ENCODE assay signal across 23 cellular contexts in genomic region chr16:8517280-8517679, GRCh38.
DNase-seq lines count a peak whose midpoint lies in the region; ATAC-seq and FAIRE-seq lines count a peak whose summit lies in the region.
"Had no signal": no experiment of that assay in that cellular context is flagged by ENCODE, and none has a peak within 500 bp of the region (broad histone marks: within the 10 kb centered on the region; RNA-seq: fewer than 3 reads in every experiment).

No MANE protein-coding gene starts in this region.

- H3K27ac ChIP-seq in small intestine (ENCODE audit: low read depth in 1 of 2, low read length in 1 of 2) = no peak overlapping the region
- H3K27ac ChIP-seq: 22Rv1; A549; BLaER1 treated with 17β-estradiol and CSF1 and Interleukin-3, amounts not matched to agents 10 nM and 100 nM; C4-2B had no signal

- DNase-seq in HT-29 (ENCODE audit: low spot score) (peak; percentile 25), left colon (no peak), mucosa of gallbladder (ENCODE audit: low spot score) (peak; percentile 60), small intestine (peak; percentile 56), NCI-H345 treated with DMSO at 0.1 percent for 48 hours (lab: John Stamatoyannopoulos, UW; ENCODE audit: unreplicated experiment) (no peak), NCI-H2107 treated with DMSO at 0.1 percent for 48 hours (lab: John Stamatoyannopoulos, UW; ENCODE audit: unreplicated experiment) (no peak), hypothalamus (lab: John Stamatoyannopoulos, UW) (no peak)
- DNase-seq: AML-193; Caco-2; Calu3; CD4-positive, alpha-beta T cell; CD8-positive, alpha-beta T cell; DMS79 treated with DMSO at 0.1 percent for 48 hours; GF-D8 had no signal

- H3K9me3 ChIP-seq in small intestine (ENCODE audit: control insufficient read depth, low read depth) = no peaks in the 10 kb centered on the region
- H3K9me3 ChIP-seq: A549, Caco-2 had no signal

- H3K36me3 ChIP-seq in small intestine (ENCODE audit: control insufficient read depth in 2 of 2, insufficient read depth in 2 of 2, low read length in 2 of 2) = no peaks in the 10 kb centered on the region
- H3K36me3 ChIP-seq: BLaER1 treated with 17β-estradiol and CSF1 and Interleukin-3, amounts not matched to agents 10 nM and 100 nM had no signal

- peak; percentile 71 for ATAC-seq in left colon
- no peak for ATAC-seq in GM21825 (IDR thresholded peaks at IDR 0.05; ENCODE audit: unreplicated experiment)
- ATAC-seq: A549; CD8-positive, alpha-beta T cell had no signal

- 36 to 64% (median 42%) methylated on average over 4 of the region's 4 CpGs for WGBS in small intestine, 3 donors

- FAIRE-seq in small intestine (lab: Jason Lieb, UNC) = no peak
- FAIRE-seq: A549, D721Med, G401.6, GM12891, GM18507 had no signal

- no peaks in the 10 kb centered on the region for H3K27me3 ChIP-seq in small intestine (ENCODE audit: control insufficient read depth in 2 of 2, insufficient read depth in 2 of 2, low read length in 2 of 2)
- H3K27me3 ChIP-seq: BLaER1 treated with 17β-estradiol and CSF1 and Interleukin-3, amounts not matched to agents 10 nM and 100 nM had no signal

- intact Hi-C loops in left colon (cut with DNase I, micrococcal nuclease) = no loop called here

- H3K4me3 ChIP-seq in small intestine (ENCODE audit: low read depth in 1 of 2, low read length in 2 of 2) = no peak overlapping the region
- H3K4me3 ChIP-seq: A549; BLaER1 treated with 17β-estradiol and CSF1 and Interleukin-3, amounts not matched to agents 10 nM and 100 nM had no signal

- no peaks in the 10 kb centered on the region for H3K4me1 ChIP-seq in small intestine (ENCODE audit: control insufficient read depth in 2 of 2, insufficient read depth in 1 of 2, low read depth in 1 of 2, low read length in 1 of 2)
- H3K4me1 ChIP-seq: A549, Caco-2 had no signal

Comparison
In these comparisons a context has a peak if more than half of its experiments do, and no peak if none do; other contexts are left out.
1. DNase-seq: peak in HT-29 (single experiment), mucosa of gallbladder (single experiment) and small intestine (single experiment); none in left colon (0 of 2), NCI-H345 treated with DMSO at 0.1 percent for 48 hours (single experiment), NCI-H2107 treated with DMSO at 0.1 percent for 48 hours (single experiment) and hypothalamus (0 of 51).